34 cellular contexts compared by ENCODE assay signal in the genomic region with DNA sequence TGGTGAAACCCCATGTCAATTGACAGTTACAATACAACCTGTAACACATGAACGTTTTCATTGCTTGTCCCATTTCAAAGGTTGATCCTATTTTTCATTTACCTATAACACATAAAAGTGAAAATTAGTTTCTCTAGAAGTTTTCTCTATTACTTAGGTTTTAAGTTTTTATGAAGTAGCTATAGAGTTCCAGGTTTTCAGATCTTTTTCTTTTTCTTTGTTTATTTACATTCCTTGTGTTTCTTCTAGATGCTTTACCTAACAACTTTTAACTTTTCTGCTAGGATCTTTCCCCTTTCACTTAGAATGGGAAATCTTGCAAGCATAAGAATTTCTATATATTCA.
"Had no signal": no experiment of that assay in that cellular context is flagged by ENCODE, and none has a peak within 500 bp of the region (broad histone marks: within the 10 kb centered on the region; RNA-seq: fewer than 3 reads in every experiment).

No MANE protein-coding gene starts in this region.

- H3K9me3 ChIP-seq: MG63 had no signal

- DNase-seq: Karpas-422, Kasumi-1, MG63, MM.1S, MV-4-11, NCI-H1048, NCI-H1092, NCI-H1092 treated with DMSO at 0.1 percent for 48 hours, NCI-H1105, NCI-H1105 treated with DMSO at 0.1 percent for 48 hours, NCI-H1417, NCI-H1417 treated with DMSO at 0.1 percent for 48 hours, NCI-H1436, NCI-H1436 treated with DMSO at 0.1 percent for 48 hours, NCI-H146, NCI-H1694, NCI-H1694 treated with DMSO at 0.1 percent for 48 hours, NCI-H187, NCI-H187 treated with DMSO at 0.1 percent for 48 hours, NCI-H1930, NCI-H2029, NCI-H2029 treated with DMSO at 0.1 percent for 48 hours, NCI-H2081, NCI-H2081 treated with DMSO at 0.1 percent for 48 hours, NCI-H2107, NCI-H2171, NCI-H2171 treated with DMSO at 0.1 percent for 48 hours, NCI-H2227 treated with DMSO at 0.1 percent for 48 hours, NCI-H226, NCI-H345, NCI-H446, NCI-H446 treated with DMSO at 0.1 percent for 48 hours, NCI-H510A, NCI-H510A treated with DMSO at 0.1 percent for 48 hours had no signal

- H3K36me3 ChIP-seq: MG63 had no signal

- H3K27me3 ChIP-seq: MG63 had no signal

- H3K4me3 ChIP-seq: MG63 had no signal
